In genomic region chr11:8962827-8963226, GRCh38 we compare ENCODE assay signal across 11 cellular contexts. TPM values are rescaled to one million over a fixed set of nuclear protein-coding genes. Genes with fewer than 3 reads are reported as not detected.
DNase-seq lines count a peak whose midpoint lies in the region; ATAC-seq, FAIRE-seq and TF ChIP-seq lines count a peak whose summit lies in the region.
"Had no signal": no experiment of that assay in that cellular context is flagged by ENCODE, and none has a peak within 500 bp of the region (broad histone marks: within the 10 kb centered on the region; RNA-seq: fewer than 3 reads in every experiment).

No MANE protein-coding gene starts in this region.

- 0 out of 2 replicates have a peak, but pooled peaks cover 4% of the 10 kb centered on the region for H3K9me1 ChIP-seq in IMR-90 (ENCODE audit: insufficient read depth, low read length)

- no peaks in the 10 kb centered on the region for H3K9me3 ChIP-seq in IMR-90 (ENCODE audit: control insufficient read depth, insufficient read depth, low read length)
- H3K9me3 ChIP-seq in naive thymus-derived CD4-positive, alpha-beta T cell (ENCODE audit: control insufficient read depth in 2 of 3, low read length in 3 of 3) = no peaks in the 10 kb centered on the region

- peaks cover 3% of the 10 kb centered on the region for H3K27me3 Mint-ChIP-seq in brain
- no peaks in the 10 kb centered on the region for H3K27me3 Mint-ChIP-seq in naive thymus-derived CD4-positive, alpha-beta T cell

- TF ChIP-seq POLR2A in IMR-90 (IDR thresholded peaks at IDR 0.05; ENCODE audit: low read depth, low read length) (no peak), GM12892 (IDR thresholded peaks at IDR 0.05; ENCODE audit: low read depth, low read length) (no peak)

- no peak overlapping the region for H3K4ac ChIP-seq in IMR-90 (ENCODE audit: low read depth, low read length)

- H3K4me1 ChIP-seq in IMR-90 (ENCODE audit: control insufficient read depth, insufficient read depth, low read length) = peaks cover 8% of the 10 kb centered on the region
- peaks cover 13 to 17% of the 10 kb centered on the region in 2 donors for H3K4me1 ChIP-seq in naive thymus-derived CD4-positive, alpha-beta T cell (ENCODE audit: control insufficient read depth in 2 of 2, insufficient read depth in 2 of 2, low read length in 2 of 2)

- no peak overlapping the region for H2AFZ ChIP-seq in IMR-90 (replicated peaks; ENCODE audit: low read length, poor library complexity)

- dilution Hi-C loops in IMR-90 (cut with HindIII; ENCODE audit: low sequenced_read_pairs, unreplicated experiment) = no loop called here

- no peak overlapping the region for H3K18ac ChIP-seq in IMR-90 (ENCODE audit: low read depth, low read length)

- no CpG with 5 or more reads among the region's 2 CpGs for WGBS in IMR-90 (ENCODE audit: extremely low coverage in 2 of 2, insufficient read length in 1 of 2), 2 experiments

- TF ChIP-seq CTCF in AG04449 (IDR thresholded peaks at IDR 0.05; ENCODE audit: insufficient read depth, low read length, missing control alignments) (no peak), IMR-90 (conservative IDR thresholded peaks at IDR 0.05; ENCODE audit: low read depth, low read length) (no peak), brain (conservative IDR thresholded peaks at IDR 0.05) (no peak)

- peak overlapping the region in 1 of 2 experiments; percentile 10; a peak in 1 of 4 replicates for H4K8ac ChIP-seq in IMR-90 (ENCODE audit: low read depth in 2 of 2, low read length in 2 of 2)

- peaks cover 7% of the 10 kb centered on the region for H3K36me3 Mint-ChIP-seq in brain
- peaks cover 0 to 6% (median 3%) of the 10 kb centered on the region in 5 donors for H3K36me3 Mint-ChIP-seq in naive thymus-derived CD4-positive, alpha-beta T cell

- H3K9ac ChIP-seq in IMR-90 (ENCODE audit: low read depth, low read length) = no peak overlapping the region

- peak overlapping the region; percentile 70 to 98 (median 86) for H3K27ac Mint-ChIP-seq in brain
- H3K27ac Mint-ChIP-seq in naive thymus-derived CD4-positive, alpha-beta T cell = peak overlapping the region; percentile 73 to 99 (median 98)

- ATAC-seq in IMR-90 (ENCODE audit: low read depth) = no peak
- ATAC-seq in naive thymus-derived CD4-positive, alpha-beta T cell = no peak
- ATAC-seq: esophagus mucosa had no signal

- in situ Hi-C loops in IMR-90 (cut with MboI; ENCODE audit: low sequenced_read_pairs) = loop anchor here (25.0 kb wide), 1 partner anchor 726 kb away; no protein-coding TSS in a partner anchor

- POLR2A ChIA-PET in AG04449 (lab: Yijun Ruan, JAX) = no interaction called here
- POLR2A ChIA-PET in IMR-90 (lab: Charles Lee; ENCODE audit: unreplicated experiment) = no interaction called here
- POLR2A ChIA-PET in naive thymus-derived CD4-positive, alpha-beta T cell (lab: Charles Lee) = interaction anchor here (0.6 kb wide), 1 partner anchor 427 kb away, joined by 4 read pairs; no protein-coding TSS in a partner anchor

- no peaks in the 10 kb centered on the region for H3K36me3 ChIP-seq in IMR-90 (ENCODE audit: control insufficient read depth, insufficient read depth, low read length)
- peaks cover 0 to 11% (median 0%) of the 10 kb centered on the region in 3 experiments for H3K36me3 ChIP-seq in naive thymus-derived CD4-positive, alpha-beta T cell (ENCODE audit: control insufficient read depth in 2 of 3, insufficient read depth in 3 of 3, low read length in 3 of 3)

- no peak overlapping the region for H4K5ac ChIP-seq in IMR-90 (ENCODE audit: low read depth, low read length)

- H3K23ac ChIP-seq in IMR-90 (ENCODE audit: low read depth, low read length) = peak overlapping the region; percentile 20; the same call in 1 of the 2 replicates

- no peaks in the 10 kb centered on the region for H3K27me3 ChIP-seq in IMR-90 (ENCODE audit: control insufficient read depth, insufficient read depth, low read length)
- H3K27me3 ChIP-seq in naive thymus-derived CD4-positive, alpha-beta T cell (ENCODE audit: control insufficient read depth in 2 of 2, insufficient read depth in 2 of 2, low read length in 2 of 2) = no peaks in the 10 kb centered on the region

- peaks cover 53% of the 10 kb centered on the region for H3K4me1 Mint-ChIP-seq in brain
- H3K4me1 Mint-ChIP-seq in naive thymus-derived CD4-positive, alpha-beta T cell = peaks cover 20 to 48% (median 35%) of the 10 kb centered on the region in 7 donors

- no peak overlapping the region for H4K91ac ChIP-seq in IMR-90 (ENCODE audit: insufficient read depth, low read depth, low read length)

- no peaks in the 10 kb centered on the region for H3K9me3 Mint-ChIP-seq in brain
- no peaks in the 10 kb centered on the region for H3K9me3 Mint-ChIP-seq in naive thymus-derived CD4-positive, alpha-beta T cell

- H2AK5ac ChIP-seq in IMR-90 (ENCODE audit: low read depth, low read length) = no peak overlapping the region

- no peak overlapping the region for H2BK5ac ChIP-seq in IMR-90 (ENCODE audit: low read depth, low read length, poor library complexity, severe bottlenecking)

- H2BK120ac ChIP-seq in IMR-90 (ENCODE audit: low read depth, low read length) = no peak overlapping the region

- no peak overlapping the region for H2AK9ac ChIP-seq in IMR-90 (replicated peaks; ENCODE audit: low read depth, low read length, poor library complexity)

- no peak overlapping the region for H3K27ac ChIP-seq in IMR-90 (ENCODE audit: insufficient read depth, low read length)
- H3K27ac ChIP-seq in naive thymus-derived CD4-positive, alpha-beta T cell (ENCODE audit: low read depth, low read length) = peak overlapping the region; percentile 92

- H4K20me1 ChIP-seq in IMR-90 (ENCODE audit: insufficient read depth, low read length) = no peaks in the 10 kb centered on the region

- peak overlapping the region; percentile 93 to 98 (median 96) for H3K4me3 Mint-ChIP-seq in brain
- peak overlapping the region; percentile 94 to 99 (median 98) for H3K4me3 Mint-ChIP-seq in naive thymus-derived CD4-positive, alpha-beta T cell

- no peak for TF ChIP-seq RAD21 in IMR-90 (IDR thresholded peaks at IDR 0.05; ENCODE audit: low read length)

- CTCF ChIA-PET in AG04449 (lab: Yijun Ruan, JAX) = interaction anchor here (1.5 to 3.0 kb wide), 3 partner anchors 48 to 175 kb away, joined by 8 to 17 read pairs (median 16); no protein-coding TSS in a partner anchor
- CTCF ChIA-PET in IMR-90 (lab: Yijun Ruan, JAX) = interaction anchor here (1.8 kb wide), 1 partner anchor 175 kb away, joined by 5 read pairs; no protein-coding TSS in a partner anchor
- CTCF ChIA-PET in naive thymus-derived CD4-positive, alpha-beta T cell (lab: Charles Lee) = interaction anchor here (1.4 kb wide), 1 partner anchor 49 kb away, joined by 3 read pairs; no protein-coding TSS in a partner anchor

- FAIRE-seq in GM12892 (lab: Jason Lieb, UNC) = no peak

- peaks cover 25 to 55% of the 10 kb centered on the region in 2 experiments for H3K79me1 ChIP-seq in IMR-90 (ENCODE audit: low read depth in 1 of 2, low read length in 2 of 2)

- no peak for DNase-seq in AG04449 (ENCODE audit: low read depth, low spot score)
- DNase-seq in IMR-90 = no peak
- DNase-seq in naive thymus-derived CD4-positive, alpha-beta T cell = no peak
- DNase-seq in GM12892 (ENCODE audit: insufficient read length) = no peak
- no peak for DNase-seq in MV-4-11 (lab: John Stamatoyannopoulos, UW)
- no peak for DNase-seq in SIG-M5 (lab: John Stamatoyannopoulos, UW)
- no peak for DNase-seq in putamen (ENCODE audit: low spot score)
- DNase-seq: NCI-H1417 treated with DMSO at 0.1 percent for 48 hours had no signal

- intact Hi-C loops in IMR-90 (cut with micrococcal nuclease) = loop anchor here (5.0 kb wide), 1 partner anchor 91 kb away; no protein-coding TSS in a partner anchor
- intact Hi-C loops in naive thymus-derived CD4-positive, alpha-beta T cell (cut with micrococcal nuclease) = loop anchor here (5.0 kb wide), 3 partner anchors 351 to 1494 kb away; partner anchors contain the start of genes AMPD3 (in 1 of the 2) and EIF3F (in 1 of the 2)

- peak overlapping the region; percentile 87 for H3K4me3 ChIP-seq in AG04449 (ENCODE audit: low read depth, low read length)
- no peak overlapping the region for H3K4me3 ChIP-seq in IMR-90 (ENCODE audit: insufficient read depth, low read depth, low read length)
- H3K4me3 ChIP-seq in naive thymus-derived CD4-positive, alpha-beta T cell (ENCODE audit: low read length) = peak overlapping the region; percentile 96

- H3K4me2 ChIP-seq in IMR-90 (ENCODE audit: low read depth, low read length) = peak overlapping the region; percentile 34

- H3K14ac ChIP-seq in IMR-90 (replicated peaks; ENCODE audit: low read depth, low read length) = no peak overlapping the region

- H3K56ac ChIP-seq in IMR-90 (ENCODE audit: extremely low read depth, insufficient read depth, low read length) = no peak overlapping the region

- H2BK15ac ChIP-seq in IMR-90 (ENCODE audit: low read depth, low read length) = no peak overlapping the region

- H2BK20ac ChIP-seq in IMR-90 (ENCODE audit: low read depth, low read length) = no peak overlapping the region

- no TSS peak for BruUV-seq in IMR-90 (replicated peaks; lab: Mats Ljungman, UMichigan)

RNA-seq across cellular contexts. Expression of gene TMEM9B, which starts 1.4 kb away (rescaled TPM):
- 25.6 and 40.0 TPM in 2 replicates for total RNA-seq in IMR-90 (2012; rRNA removed)
- polyA plus RNA-seq in IMR-90 (2012; rRNA removed) (20.3 and 24.6 TPM in 2 replicates), brain (ENCODE audit: insufficient read depth, low read depth, low replicate concordance) (41.1 TPM)
- 9.2 and 10.0 TPM in 2 replicates for polyA plus RNA-seq in IMR-90 (2012; cell fraction: cytosol; rRNA removed)
- 2.2 and 8.8 TPM in 2 replicates for polyA plus RNA-seq in IMR-90 (2012; cell fraction: nucleus; rRNA removed; ENCODE audit: low replicate concordance)
- 10 to 100 TPM; 16.2 to 33.6 (median 30.6) TPM for total RNA-seq in naive thymus-derived CD4-positive, alpha-beta T cell
- 10 to 100 TPM; 62.1 to 83.0 TPM for polyA plus RNA-seq in naive thymus-derived CD4-positive, alpha-beta T cell
- 29.7 TPM for polyA plus RNA-seq in GM12892 (2012; ENCODE audit: missing spikeins)

RNA-seq across cellular contexts. Expression of gene ASCL3, which starts 20.0 kb away (rescaled TPM):
- total RNA-seq in IMR-90 (2012; rRNA removed) = not detected in 2 replicates
- polyA plus RNA-seq in IMR-90 (2012; rRNA removed) = not detected in 2 replicates
- not detected in 2 replicates for polyA plus RNA-seq in IMR-90 (2012; cell fraction: cytosol; rRNA removed)
- polyA plus RNA-seq in IMR-90 (2012; cell fraction: nucleus; rRNA removed; ENCODE audit: low replicate concordance) = not detected in 2 replicates
- not detected for polyA plus RNA-seq in brain (ENCODE audit: insufficient read depth, low read depth, low replicate concordance)
- not detected for total RNA-seq in naive thymus-derived CD4-positive, alpha-beta T cell
- not detected for polyA plus RNA-seq in naive thymus-derived CD4-positive, alpha-beta T cell
- polyA plus RNA-seq in GM12892 (2012; ENCODE audit: missing spikeins) = not detected
- total RNA-seq: esophagus mucosa, G401 had no signal

RNA-seq across cellular contexts. Expression of gene C11orf16, which starts 30.1 kb away (rescaled TPM):
- not detected in 2 replicates for total RNA-seq in IMR-90 (2012; rRNA removed)
- polyA plus RNA-seq in IMR-90 (2012; rRNA removed) (not detected in 2 replicates), brain (ENCODE audit: insufficient read depth, low read depth, low replicate concordance) (0.49 TPM)
- not detected in 2 replicates for polyA plus RNA-seq in IMR-90 (2012; cell fraction: cytosol; rRNA removed)
- polyA plus RNA-seq in IMR-90 (2012; cell fraction: nucleus; rRNA removed; ENCODE audit: low replicate concordance) = not detected in 2 replicates
- not detected for total RNA-seq in naive thymus-derived CD4-positive, alpha-beta T cell
- polyA plus RNA-seq in naive thymus-derived CD4-positive, alpha-beta T cell = not detected
- polyA plus RNA-seq in GM12892 (2012; ENCODE audit: missing spikeins) = not detected
- total RNA-seq: esophagus mucosa, G401 had no signal

RNA-seq across cellular contexts. Expression of gene NRIP3, which starts 41.0 kb away (rescaled TPM):
- total RNA-seq in IMR-90 (2012; rRNA removed) = 43.6 and 46.4 TPM in 2 replicates
- polyA plus RNA-seq in IMR-90 (2012; rRNA removed) = 9.8 and 11.5 TPM in 2 replicates
- polyA plus RNA-seq in IMR-90 (2012; cell fraction: cytosol; rRNA removed) = 4.5 and 5.7 TPM in 2 replicates
- polyA plus RNA-seq in IMR-90 (2012; cell fraction: nucleus; rRNA removed; ENCODE audit: low replicate concordance) = 5.0 and 13.6 TPM in 2 replicates
- 9.2 TPM for polyA plus RNA-seq in brain (ENCODE audit: insufficient read depth, low read depth, low replicate concordance)
- 10 to 100 TPM in 1 of 5 experiments, 1 to 10 TPM in 2, under 1 TPM in 2; 0.59 to 11.0 (median 3.4) TPM for total RNA-seq in naive thymus-derived CD4-positive, alpha-beta T cell
- under 1 TPM in 1 of 2 donors, not detected in 1; 0.13 TPM for polyA plus RNA-seq in naive thymus-derived CD4-positive, alpha-beta T cell
- not detected for polyA plus RNA-seq in GM12892 (2012; ENCODE audit: missing spikeins)

RNA-seq across cellular contexts. Expression of gene AKIP1, which starts 51.8 kb away (rescaled TPM):
- 27.8 and 33.9 TPM in 2 replicates for total RNA-seq in IMR-90 (2012; rRNA removed)
- polyA plus RNA-seq in IMR-90 (2012; rRNA removed) (30.6 and 36.0 TPM in 2 replicates), brain (ENCODE audit: insufficient read depth, low read depth, low replicate concordance) (20.4 TPM)
- 41.0 and 45.6 TPM in 2 replicates for polyA plus RNA-seq in IMR-90 (2012; cell fraction: cytosol; rRNA removed)
- 18.1 and 30.7 TPM in 2 replicates for polyA plus RNA-seq in IMR-90 (2012; cell fraction: nucleus; rRNA removed; ENCODE audit: low replicate concordance)
- 10 to 100 TPM in 3 of 5 experiments, 1 to 10 TPM in 2; 5.6 to 20.9 (median 11.2) TPM for total RNA-seq in naive thymus-derived CD4-positive, alpha-beta T cell
- 1 to 10 TPM; 8.1 to 9.9 TPM for polyA plus RNA-seq in naive thymus-derived CD4-positive, alpha-beta T cell
- polyA plus RNA-seq in GM12892 (2012; ENCODE audit: missing spikeins) = 25.9 TPM
